19 cellular contexts compared by ENCODE assay signal in genomic region chr10:128868481-128868880, GRCh38.
DNase-seq lines count a peak whose midpoint lies in the region; ATAC-seq and TF ChIP-seq lines count a peak whose summit lies in the region.
"Had no signal": no experiment of that assay in that cellular context is flagged by ENCODE, and none has a peak within 500 bp of the region (broad histone marks: within the 10 kb centered on the region; RNA-seq: fewer than 3 reads in every experiment).

No MANE protein-coding gene starts in this region.

- H3K27me3 Mint-ChIP-seq in type B pancreatic cell = no peaks in the 10 kb centered on the region
- H3K27me3 Mint-ChIP-seq: B cell had no signal

- peaks cover 5% of the 10 kb centered on the region for H3K9me3 Mint-ChIP-seq in type B pancreatic cell
- H3K9me3 Mint-ChIP-seq: CD8-positive, alpha-beta T cell; GM23338 had no signal

- no peak overlapping the region for H3K4me3 Mint-ChIP-seq in type B pancreatic cell
- H3K4me3 Mint-ChIP-seq: B cell; CD8-positive, alpha-beta T cell; GM23338 had no signal

- H3K27ac Mint-ChIP-seq in type B pancreatic cell = no peak overlapping the region
- H3K27ac Mint-ChIP-seq: B cell; CD8-positive, alpha-beta T cell; GM23338 had no signal

- H3K27me3 ChIP-seq in A673 (replicated peaks; ENCODE audit: insufficient read depth, low read depth, low read length, poor library complexity) (no peaks in the 10 kb centered on the region), esophagus muscularis mucosa (no peaks in the 10 kb centered on the region)
- H3K27me3 ChIP-seq: BLaER1 treated with 17β-estradiol and CSF1 and Interleukin-3, amounts not matched to agents 10 nM and 100 nM had no signal

- no peaks in the 10 kb centered on the region for H3K36me3 ChIP-seq in A673 (ENCODE audit: insufficient read depth, low read length, poor library complexity, severe bottlenecking)
- H3K36me3 ChIP-seq in esophagus muscularis mucosa = no peaks in the 10 kb centered on the region
- H3K36me3 ChIP-seq: BLaER1 treated with 17β-estradiol and CSF1 and Interleukin-3, amounts not matched to agents 10 nM and 100 nM had no signal

- peaks cover 13% of the 10 kb centered on the region for H3K4me1 Mint-ChIP-seq in type B pancreatic cell (ENCODE audit: unreplicated experiment)
- H3K4me1 Mint-ChIP-seq: B cell had no signal

- H3K9me3 ChIP-seq in A673 (ENCODE audit: low read depth, low read length, poor library complexity, severe bottlenecking) (no peaks in the 10 kb centered on the region), esophagus muscularis mucosa (no peaks in the 10 kb centered on the region)
- H3K9me3 ChIP-seq: BLaER1 treated with 17β-estradiol and CSF1 and Interleukin-3, amounts not matched to agents 10 nM and 100 nM had no signal

- DNase-seq in A673 (ENCODE audit: low spot score) (no peak), esophagus muscularis mucosa (ENCODE audit: extremely low spot score) (peak; percentile 78), mucosa of gallbladder (ENCODE audit: low spot score) (peak; percentile 1), type B pancreatic cell (ENCODE audit: extremely low spot score, unreplicated experiment) (peak; percentile 37)
- DNase-seq: 8988T; CD8-positive, alpha-beta T cell; DMS 273 treated with DMSO at 0.1 percent for 48 hours; DMS53; DND-41; EL; HCEC 1CT; IMR-90 had no signal

- no TSS peak for BruUV-seq in A673 (replicated peaks; lab: Mats Ljungman, UMichigan)

- TF ChIP-seq POLR2A in esophagus muscularis mucosa (IDR thresholded peaks at IDR 0.05; ENCODE audit: low read depth) = no peak

- H3K36me3 Mint-ChIP-seq in type B pancreatic cell = no peaks in the 10 kb centered on the region
- H3K36me3 Mint-ChIP-seq: CD8-positive, alpha-beta T cell had no signal

- WGBS in esophagus muscularis mucosa = 92% methylated on average over 3 of the region's 3 CpGs

- intact Hi-C loops in A673 (cut with micrococcal nuclease; ENCODE audit: unreplicated experiment) (no loop called here), esophagus muscularis mucosa (cut with DNase I) (no loop called here)

- CTCF ChIA-PET in A673 (lab: Charles Lee) = no interaction called here

- H3K27ac ChIP-seq in A673 (ENCODE audit: low read depth, low read length, poor library complexity, severe bottlenecking) = no peak overlapping the region
- H3K27ac ChIP-seq in esophagus muscularis mucosa (replicated peaks in 1 of 4) = no peak overlapping the region
- H3K27ac ChIP-seq: BLaER1 treated with 17β-estradiol and CSF1 and Interleukin-3, amounts not matched to agents 10 nM and 100 nM had no signal

- H3K4me3 ChIP-seq in A673 (ENCODE audit: low read depth, low read length, poor library complexity, severe bottlenecking) (no peak overlapping the region), esophagus muscularis mucosa (no peak overlapping the region)
- H3K4me3 ChIP-seq: BLaER1 treated with 17β-estradiol and CSF1 and Interleukin-3, amounts not matched to agents 10 nM and 100 nM; GM12878; GM23338 had no signal

- POLR2A ChIA-PET in A673 (lab: Charles Lee; ENCODE audit: low non-redundant PET) = no interaction called here

- H3K4me1 ChIP-seq in A673 (ENCODE audit: insufficient read depth, low read length, poor library complexity, severe bottlenecking) (peaks cover 5% of the 10 kb centered on the region), esophagus muscularis mucosa (peaks cover 0 to 6% (median 0%) of the 10 kb centered on the region in 4 donors)

- TF ChIP-seq CTCF in A673 (conservative IDR thresholded peaks at IDR 0.05; ENCODE audit: low read depth, low read length) = 0 out of 2 replicates have a peak, but pooled peaks have one; percentile 9
- TF ChIP-seq CTCF in esophagus muscularis mucosa (IDR thresholded peaks at IDR 0.05) = no peak
- TF ChIP-seq CTCF in type B pancreatic cell (conservative IDR thresholded peaks at IDR 0.05) = no peak

- TF ChIP-seq EP300 in esophagus muscularis mucosa (IDR thresholded peaks at IDR 0.05) = no peak

- no peak for ATAC-seq in GM18868 (IDR thresholded peaks at IDR 0.05; ENCODE audit: unreplicated experiment)
- ATAC-seq in HG03521 (IDR thresholded peaks at IDR 0.05; ENCODE audit: unreplicated experiment) = no peak
- ATAC-seq in GM21381 (IDR thresholded peaks at IDR 0.05; ENCODE audit: unreplicated experiment) = no peak
- ATAC-seq: CD8-positive, alpha-beta T cell; GM12878; GM23338 had no signal
